In the genomic region with DNA sequence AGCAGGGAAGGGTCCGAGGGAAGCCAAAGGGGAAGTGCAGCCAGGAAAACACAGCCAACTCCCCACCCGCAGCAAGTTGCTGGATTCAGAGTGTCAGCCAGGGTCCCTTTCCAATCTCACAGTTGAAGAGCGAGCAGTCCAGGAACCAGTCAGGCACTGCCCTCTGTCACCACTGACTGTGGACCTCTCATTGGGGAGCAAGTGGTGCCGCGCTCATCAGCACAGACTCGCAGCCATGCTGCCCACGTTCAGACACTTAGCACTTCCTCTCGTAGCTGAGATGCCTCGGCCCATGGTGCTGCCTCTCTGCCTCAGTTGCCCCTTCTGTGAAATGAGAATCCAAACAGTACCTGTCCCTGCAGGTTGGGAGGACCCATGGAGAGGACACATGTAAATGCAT, we compare ENCODE assay signal across 23 cellular contexts.
DNase-seq lines count a peak whose midpoint lies in the region; ATAC-seq, FAIRE-seq and TF ChIP-seq lines count a peak whose summit lies in the region.
"Had no signal": no experiment of that assay in that cellular context is flagged by ENCODE, and none has a peak within 500 bp of the region (broad histone marks: within the 10 kb centered on the region; RNA-seq: fewer than 3 reads in every experiment).

No MANE protein-coding gene starts in this region.

- peaks cover 0 to 1% of the 10 kb centered on the region in 2 donors for H3K36me3 Mint-ChIP-seq in CD14-positive monocyte
- no peaks in the 10 kb centered on the region for H3K36me3 Mint-ChIP-seq in astrocyte (ENCODE audit: low read depth, unreplicated experiment)
- H3K36me3 Mint-ChIP-seq: CD8-positive, alpha-beta T cell had no signal

- H3K79me2 ChIP-seq in astrocyte (ENCODE audit: insufficient read depth, low read length) = no peaks in the 10 kb centered on the region
- H3K79me2 ChIP-seq in H1 (ENCODE audit: control insufficient read depth in 1 of 2, insufficient read depth in 2 of 2, low read length in 2 of 2) = no peaks in the 10 kb centered on the region

- H4K91ac ChIP-seq in H1 (replicated peaks; ENCODE audit: insufficient read length, low read length) = no peak overlapping the region
- H4K91ac ChIP-seq in neuronal stem cell (ENCODE audit: low read depth, low read length, poor library complexity) = no peak overlapping the region

- H3K36me3 ChIP-seq in astrocyte (ENCODE audit: insufficient read depth, low read length) = no peaks in the 10 kb centered on the region
- H3K36me3 ChIP-seq in H1 (ENCODE audit: control insufficient read depth in 2 of 4, insufficient read depth in 4 of 4, low read length in 3 of 4) = no peaks in the 10 kb centered on the region
- no peaks in the 10 kb centered on the region for H3K36me3 ChIP-seq in neuronal stem cell (replicated peaks in 1 of 2; ENCODE audit: control insufficient read depth in 2 of 2, insufficient read depth in 2 of 2, low read length in 2 of 2)
- no peaks in the 10 kb centered on the region for H3K36me3 ChIP-seq in Peyer's patch
- H3K36me3 ChIP-seq: BE2C, BLaER1 had no signal

- no peak overlapping the region for H2BK15ac ChIP-seq in H1 (ENCODE audit: low read length)
- H2BK15ac ChIP-seq in neuronal stem cell (ENCODE audit: low read length) = peak overlapping the region; percentile 4

- H3K27ac Mint-ChIP-seq in CD14-positive monocyte = peak overlapping the region in 4 of 7 donors; percentile 20 to 77 (median 72)
- peak overlapping the region; percentile 75 for H3K27ac Mint-ChIP-seq in astrocyte (ENCODE audit: unreplicated experiment)
- H3K27ac Mint-ChIP-seq: CD4-positive, alpha-beta T cell; CD8-positive, alpha-beta T cell had no signal

- H3K27me3 Mint-ChIP-seq in CD14-positive monocyte (ENCODE audit: low read depth in 3 of 3) (peaks cover 12 to 21% (median 18%) of the 10 kb centered on the region in 3 donors), astrocyte (ENCODE audit: low read depth, unreplicated experiment) (peaks cover 36% of the 10 kb centered on the region)

- H3K4me1 Mint-ChIP-seq in CD14-positive monocyte (peaks cover 35% of the 10 kb centered on the region), astrocyte (ENCODE audit: low read depth, unreplicated experiment) (peaks cover 8% of the 10 kb centered on the region)

- H3K4me1 ChIP-seq in astrocyte (ENCODE audit: insufficient read depth, low read length) (peaks cover 9% of the 10 kb centered on the region), H1 (replicated peaks in 1 of 4; ENCODE audit: control insufficient read depth in 3 of 4, insufficient read depth in 4 of 4, low read length in 3 of 4) (peaks cover 0 to 3% (median under 1%) of the 10 kb centered on the region in 4 experiments; a peak in 3 of 7 replicates), neuronal stem cell (ENCODE audit: control insufficient read depth in 2 of 2, insufficient read depth in 1 of 2, low read depth in 1 of 2, low read length in 2 of 2) (peaks cover 0 to 2% of the 10 kb centered on the region in 2 donors), Peyer's patch (peaks cover 0 to 13% (median 5%) of the 10 kb centered on the region in 4 donors)
- H3K4me1 ChIP-seq: Caco-2 had no signal

- TF ChIP-seq CTCF in CD14-positive monocyte (IDR thresholded peaks at IDR 0.05) (no peak), astrocyte (IDR thresholded peaks at IDR 0.05; ENCODE audit: insufficient read depth, low read depth, low read length) (no peak), H1 (IDR thresholded peaks at IDR 0.05; ENCODE audit: control extremely low read depth in 1 of 3, insufficient read depth in 1 of 3, low read depth in 1 of 3, low read length in 3 of 3) (no peak), Peyer's patch (IDR thresholded peaks at IDR 0.05) (no peak)

- TF ChIP-seq RAD21 in H1 (IDR thresholded peaks at IDR 0.05 in 1 of 2, conservative IDR thresholded peaks at IDR 0.05 in 1 of 2; ENCODE audit: low read depth in 2 of 2, low read length in 2 of 2) = no peak

- H3K18ac ChIP-seq in H1 (ENCODE audit: extremely low read depth, low read length) = no peak overlapping the region
- peak overlapping the region; percentile 68 for H3K18ac ChIP-seq in neuronal stem cell (ENCODE audit: low read length)

- no peak overlapping the region for H3K27ac ChIP-seq in astrocyte (ENCODE audit: low read depth, low read length)
- H3K27ac ChIP-seq in H1 (ENCODE audit: low read depth, low read length) = no peak overlapping the region
- H3K27ac ChIP-seq in neuronal stem cell (replicated peaks; ENCODE audit: low read length) = no peak overlapping the region
- no peak overlapping the region for H3K27ac ChIP-seq in Peyer's patch
- H3K27ac ChIP-seq: BLaER1 had no signal

- intact Hi-C loops in CD14-positive monocyte (cut with micrococcal nuclease) = no loop called here

- POLR2A ChIA-PET in H1 (lab: Charles Lee; ENCODE audit: partially characterized antibody) = no interaction called here

- no peak overlapping the region; the same call in 1 of the 2 replicates for H2BK5ac ChIP-seq in H1 (ENCODE audit: low read depth, low read length)
- no peak overlapping the region for H2BK5ac ChIP-seq in neuronal stem cell (ENCODE audit: low read length)

- WGBS in H1 (ENCODE audit: extremely low coverage in 1 of 2, insufficient coverage in 1 of 2, insufficient read length in 1 of 2, insufficient replicate concordance in 2 of 2, low coverage in 1 of 2, low lambda C conversion rate in 2 of 2, missing lambda C conversion rate in 1 of 2), 2 experiments = 94% methylated on average over 9 of the region's 9 CpGs; no CpG with 5 or more reads in 1 of the 2 experiments
- WGBS in neuronal stem cell (ENCODE audit: extremely low coverage in 2 of 2, insufficient read length in 2 of 2, insufficient replicate concordance in 1 of 2), 2 donors = no CpG with 5 or more reads among the region's 9 CpGs

- CTCF ChIA-PET in H1 (lab: Charles Lee; ENCODE audit: partially characterized antibody) = interaction anchor here (0.6 to 3.9 kb wide), 20 partner anchors 9 to 633 kb away, joined by 3 to 46 read pairs (median 4); no protein-coding TSS in a partner anchor

- DNase-seq in CD14-positive monocyte (ENCODE audit: low spot score) (no peak), astrocyte (ENCODE audit: low read depth) (no peak), H1 (ENCODE audit: low read depth in 1 of 2, low spot score in 2 of 2) (no peak), neuronal stem cell (ENCODE audit: low spot score) (no peak), Peyer's patch (no peak)
- DNase-seq: 8988T; ACHN; BE2C; C1 segment of cervical spinal cord; Caco-2; Calu3; CD4-positive, alpha-beta T cell; CD8-positive, alpha-beta T cell; DMS79 treated with DMSO at 0.1 percent for 48 hours; GF-D8 had no signal

- no peak overlapping the region for H2BK20ac ChIP-seq in H1 (ENCODE audit: low read length)

- H3K56ac ChIP-seq in H1 (replicated peaks; ENCODE audit: insufficient read length, low read depth, low read length) = no peak overlapping the region

- no peak overlapping the region for H2AK5ac ChIP-seq in H1 (ENCODE audit: low read depth, low read length)
- no peak overlapping the region for H2AK5ac ChIP-seq in neuronal stem cell (ENCODE audit: low read depth, low read length)

- H3K9ac ChIP-seq in astrocyte (ENCODE audit: low read length) (no peak overlapping the region), H1 (replicated peaks in 1 of 4; ENCODE audit: extremely low read depth in 1 of 4, low read depth in 3 of 4, low read length in 3 of 4) (no peak overlapping the region), neuronal stem cell (ENCODE audit: low read depth, low read length, poor library complexity) (no peak overlapping the region)
- H3K9ac ChIP-seq: BLaER1 had no signal

- H3K23me2 ChIP-seq in H1 (ENCODE audit: low read depth, low read length) = no peaks in the 10 kb centered on the region

- H3K14ac ChIP-seq in H1 (ENCODE audit: insufficient read length) (no peak overlapping the region), neuronal stem cell (ENCODE audit: low read length) (no peak overlapping the region)

- H3K4me3 Mint-ChIP-seq in CD14-positive monocyte (peak overlapping the region; percentile 45 to 87), astrocyte (ENCODE audit: unreplicated experiment) (no peak overlapping the region)
- H3K4me3 Mint-ChIP-seq: CD4-positive, alpha-beta T cell; CD8-positive, alpha-beta T cell had no signal

- H3K9me3 ChIP-seq in astrocyte (ENCODE audit: insufficient read depth, low read depth, low read length) (no peaks in the 10 kb centered on the region), H1 (ENCODE audit: insufficient read depth in 2 of 2, low read depth in 1 of 2, low read length in 1 of 2) (no peaks in the 10 kb centered on the region), neuronal stem cell (replicated peaks in 1 of 2; ENCODE audit: control insufficient read depth in 2 of 2, insufficient read depth in 1 of 2, low read depth in 1 of 2, low read length in 2 of 2) (no peaks in the 10 kb centered on the region), Peyer's patch (no peaks in the 10 kb centered on the region)
- H3K9me3 ChIP-seq: BE2C, Caco-2 had no signal

- no peak for TF ChIP-seq EP300 in H1 (IDR thresholded peaks at IDR 0.05; ENCODE audit: borderline replicate concordance in 1 of 2, low read depth in 2 of 2, low read length in 2 of 2)

- H3K4me3 ChIP-seq in astrocyte (ENCODE audit: insufficient read depth, low read depth, low read length) (no peak overlapping the region), H1 (ENCODE audit: extremely low read depth in 1 of 4, insufficient read depth in 2 of 4, low read depth in 3 of 4, low read length in 4 of 4) (no peak overlapping the region), neuronal stem cell (ENCODE audit: low read length in 2 of 2) (no peak overlapping the region), Peyer's patch (no peak overlapping the region)
- H3K4me3 ChIP-seq: BLaER1 had no signal

- H3K9me3 Mint-ChIP-seq in CD14-positive monocyte = peaks cover 0 to 4% (median 3%) of the 10 kb centered on the region in 7 donors
- peaks cover 3% of the 10 kb centered on the region for H3K9me3 Mint-ChIP-seq in astrocyte (ENCODE audit: unreplicated experiment)
- H3K9me3 Mint-ChIP-seq: CD4-positive, alpha-beta T cell; CD8-positive, alpha-beta T cell had no signal

- H3K4me2 ChIP-seq in astrocyte (ENCODE audit: low read length) (no peak overlapping the region), H1 (ENCODE audit: insufficient read depth in 1 of 2, low read depth in 2 of 2, low read length in 2 of 2) (no peak overlapping the region), neuronal stem cell (ENCODE audit: insufficient read depth, low read length, poor library complexity, severe bottlenecking) (no peak overlapping the region)
- H3K4me2 ChIP-seq: BLaER1 had no signal

- H3K4ac ChIP-seq in H1 (replicated peaks; ENCODE audit: insufficient read length, low read depth, low read length) (no peak overlapping the region), neuronal stem cell (ENCODE audit: low read length) (no peak overlapping the region)

- H4K5ac ChIP-seq in H1 (ENCODE audit: insufficient read length, low read depth, low read length) = no peak overlapping the region

- H4K20me1 ChIP-seq in astrocyte (ENCODE audit: insufficient read depth, low read length) = no peaks in the 10 kb centered on the region
- H4K20me1 ChIP-seq in H1 (replicated peaks in 1 of 2; ENCODE audit: control insufficient read depth in 1 of 2, insufficient read depth in 2 of 2, low read length in 2 of 2) = no peaks in the 10 kb centered on the region
- H4K20me1 ChIP-seq: BLaER1 had no signal

- no peak overlapping the region for H3K23ac ChIP-seq in H1 (ENCODE audit: insufficient read length)
- H3K23ac ChIP-seq in neuronal stem cell (ENCODE audit: low read depth, low read length, poor library complexity) = peak overlapping the region; percentile 56

- H3K27me3 ChIP-seq in astrocyte (ENCODE audit: insufficient read depth, low read length) = peaks cover 9% of the 10 kb centered on the region
- no peaks in the 10 kb centered on the region; a peak in 2 of 7 replicates for H3K27me3 ChIP-seq in H1 (replicated peaks in 1 of 4; ENCODE audit: control insufficient read depth in 3 of 4, extremely low read depth in 1 of 4, insufficient read depth in 3 of 4, low read length in 3 of 4)
- peaks cover 0 to 2% (median 0%) of the 10 kb centered on the region in 3 experiments for H3K27me3 ChIP-seq in neuronal stem cell (ENCODE audit: control insufficient read depth in 3 of 3, insufficient read depth in 3 of 3, low read depth in 1 of 3, low read length in 3 of 3)
- H3K27me3 ChIP-seq in Peyer's patch = no peaks in the 10 kb centered on the region
- H3K27me3 ChIP-seq: BE2C, BLaER1 had no signal

- H2BK12ac ChIP-seq in H1 (ENCODE audit: low read depth, low read length) = no peak overlapping the region
- peak overlapping the region; percentile 59 for H2BK12ac ChIP-seq in neuronal stem cell (ENCODE audit: low read length)

- ATAC-seq in esophagus mucosa (no peak), HG02884 (IDR thresholded peaks at IDR 0.05; ENCODE audit: unreplicated experiment) (no peak), HG02798 (IDR thresholded peaks at IDR 0.05; ENCODE audit: poor library complexity, unreplicated experiment) (no peak)
- ATAC-seq: CD8-positive, alpha-beta T cell had no signal

- TF ChIP-seq POLR2A in H1 (IDR thresholded peaks at IDR 0.05; ENCODE audit: control extremely low read depth in 1 of 2, low read depth in 2 of 2, low read length in 2 of 2) = no peak
- TF ChIP-seq POLR2A in Peyer's patch (IDR thresholded peaks at IDR 0.05) = no peak

- H2BK120ac ChIP-seq in H1 (replicated peaks; ENCODE audit: low read depth, low read length) (no peak overlapping the region), neuronal stem cell (ENCODE audit: low read depth, low read length) (no peak overlapping the region)

- H3K79me1 ChIP-seq in H1 (ENCODE audit: low read depth, low read length) = no peaks in the 10 kb centered on the region
- H3K79me1 ChIP-seq in neuronal stem cell (ENCODE audit: low read depth, low read length) = no peaks in the 10 kb centered on the region

- no peak overlapping the region for H4K8ac ChIP-seq in H1 (ENCODE audit: extremely low read depth, insufficient read depth, low read length)
- H4K8ac ChIP-seq in neuronal stem cell (ENCODE audit: low read depth, low read length) = peak overlapping the region; percentile 17

- FAIRE-seq in astrocyte (lab: Jason Lieb, UNC) (no peak), H1 (lab: Jason Lieb, UNC) (no peak)
- FAIRE-seq: A204.1, D721Med, G401.6, GM12891 had no signal

- H2AFZ ChIP-seq in astrocyte (ENCODE audit: low read depth, low read length) = no peak overlapping the region
- H2AFZ ChIP-seq in H1 (ENCODE audit: low read length) = peak overlapping the region; percentile 18; the same call in 1 of the 2 replicates
- no peak overlapping the region for H2AFZ ChIP-seq in neuronal stem cell (ENCODE audit: low read length)
